Comparison of ENCODE assay signal across 10 cellular contexts in genomic region chrX:110172215-110172614, GRCh38.
A peak's percentile ranks its signal among the peaks of the same experiment; 100 is the strongest.
DNase-seq lines count a peak whose midpoint lies in the region; ATAC-seq and TF ChIP-seq lines count a peak whose summit lies in the region.
"Had no signal": no experiment of that assay in that cellular context is flagged by ENCODE, and none has a peak within 500 bp of the region (broad histone marks: within the 10 kb centered on the region; RNA-seq: fewer than 3 reads in every experiment).

No MANE protein-coding gene starts in this region.

- peak; percentile 96 for ATAC-seq in GM19023 (IDR thresholded peaks at IDR 0.05; ENCODE audit: unreplicated experiment)
- peak; percentile 99 for ATAC-seq in GM21717 (IDR thresholded peaks at IDR 0.05; ENCODE audit: unreplicated experiment)
- ATAC-seq in HG03432 (IDR thresholded peaks at IDR 0.05; ENCODE audit: unreplicated experiment) = peak; percentile 99
- peak; percentile 95 for ATAC-seq in memory B cell (ENCODE audit: low read depth)

- H3K4me3 ChIP-seq in adrenal gland = no peak overlapping the region
- H3K4me3 ChIP-seq: SJCRH30 had no signal

- TF ChIP-seq POLR2A in adrenal gland (IDR thresholded peaks at IDR 0.05) = no peak

- peaks cover 11% of the 10 kb centered on the region for H3K36me3 Mint-ChIP-seq in memory B cell

- peak overlapping the region; percentile 27 for H3K4me3 Mint-ChIP-seq in memory B cell
- H3K4me3 Mint-ChIP-seq: activated T-helper 1 cell treated with anti-CD3 and anti-CD28 coated beads, Interleukin-12 subunit alpha, Interleukin-12 subunit beta, Interleukin-2, Interleukin-4 antibody, amounts not matched to agents 30 ng/mL and 10 ng/mL and 1 ng/mL, durations not matched to agents 14 hours and 24 hours and 36 hours had no signal

- H3K4me1 ChIP-seq in adrenal gland (replicated peaks in 1 of 2) = no peaks in the 10 kb centered on the region
- H3K4me1 ChIP-seq: SJCRH30 had no signal

- peaks cover 1% of the 10 kb centered on the region for H3K9me3 Mint-ChIP-seq in memory B cell
- H3K9me3 Mint-ChIP-seq: activated T-helper 1 cell treated with anti-CD3 and anti-CD28 coated beads, Interleukin-12 subunit alpha, Interleukin-12 subunit beta, Interleukin-2, Interleukin-4 antibody, amounts not matched to agents 30 ng/mL and 10 ng/mL and 1 ng/mL, durations not matched to agents 14 hours and 24 hours and 36 hours had no signal

- H3K9me3 ChIP-seq in adrenal gland (replicated peaks in 1 of 3) = no peaks in the 10 kb centered on the region
- H3K9me3 ChIP-seq: SJCRH30 had no signal

- no peaks in the 10 kb centered on the region for H3K27me3 Mint-ChIP-seq in memory B cell

- peaks cover 18% of the 10 kb centered on the region for H3K4me1 Mint-ChIP-seq in memory B cell

- H3K27ac Mint-ChIP-seq in memory B cell = peak overlapping the region; percentile 88
- H3K27ac Mint-ChIP-seq: activated T-helper 1 cell treated with anti-CD3 and anti-CD28 coated beads, Interleukin-12 subunit alpha, Interleukin-12 subunit beta, Interleukin-2, Interleukin-4 antibody, amounts not matched to agents 30 ng/mL and 10 ng/mL and 1 ng/mL, durations not matched to agents 14 hours and 24 hours and 36 hours had no signal

- intact Hi-C loops in adrenal gland (cut with DNase I) = no loop called here

- H3K27ac ChIP-seq in adrenal gland = no peak overlapping the region
- H3K27ac ChIP-seq: SJCRH30 had no signal

- no peaks in the 10 kb centered on the region for H3K27me3 ChIP-seq in adrenal gland
- H3K27me3 ChIP-seq: SJCRH30 had no signal

- no peaks in the 10 kb centered on the region for H3K36me3 ChIP-seq in adrenal gland (replicated peaks in 1 of 2)
- H3K36me3 ChIP-seq: SJCRH30 had no signal

- TF ChIP-seq CTCF in adrenal gland (IDR thresholded peaks at IDR 0.05) = no peak

- 75 to 92% (median 88%) methylated on average over 1 to 10 of the region's 10 CpGs for WGBS in adrenal gland, 4 donors

- DNase-seq in memory B cell (ENCODE audit: low spot score in 2 of 2) (peak; percentile 44 to 67), NCI-H524 (lab: John Stamatoyannopoulos, UW) (no peak), inferior parietal cortex (ENCODE audit: extremely low spot score) (no peak), COR-L47 (lab: John Stamatoyannopoulos, UW) (no peak), adrenal gland (no peak)
- DNase-seq: SJCRH30 had no signal

Comparison
In these comparisons a context has a peak if more than half of its experiments do, and no peak if none do; other contexts are left out.
1. DNase-seq: peak in memory B cell (2 of 2); none in NCI-H524 (0 of 2), inferior parietal cortex (single experiment), COR-L47 (single experiment) and adrenal gland (0 of 7).
2. Peak in every context shown above with its lines, with median percentiles within 50 percentile points of each other: ATAC-seq.